In genomic region chr16:5761592-5761991, GRCh38 we compare ENCODE assay signal across 11 cellular contexts.
"Had no signal": no experiment of that assay in that cellular context is flagged by ENCODE, and none has a peak within 500 bp of the region (broad histone marks: within the 10 kb centered on the region; RNA-seq: fewer than 3 reads in every experiment).

No MANE protein-coding gene starts in this region.

- H3K9me3 ChIP-seq: HAP-1 had no signal

- H3K9ac ChIP-seq: GM23248 had no signal

- H3K27ac ChIP-seq: GM23248 had no signal

- FAIRE-seq: H1, H54 had no signal

- DNase-seq: GM23248, GOT3, H7, H9, HCEC 1CT, HFFc6 had no signal

- H3K4me3 ChIP-seq: GM23248, GM23338, HAP-1 had no signal

- H3K4me2 ChIP-seq: GM23338 had no signal

- H2AFZ ChIP-seq: GM23248, GM23338 had no signal

- ATAC-seq: GM23338, HCT116 had no signal

- H3K4me1 ChIP-seq: HAP-1 had no signal

- H3K36me3 ChIP-seq: HAP-1 had no signal
